In genomic region chrX:12974797-12975669, GRCh38 we compare ENCODE assay signal across 1 cellular context.
TF ChIP-seq lines count a peak whose summit lies in the region.

TSS of gene TMSB4X (plus strand) at chrX:12975110.

TF ChIP-seq in K562, 482 proteins besides CTCF, POLR2A, EP300 and RAD21 (continued from another document and continues in another):
- no peak for TF ChIP-seq REST (CRISPR knock-in tag; IDR thresholded peaks at IDR 0.05; ENCODE audit: low read depth)
- no peak for TF ChIP-seq DDX20 (tag; IDR thresholded peaks at IDR 0.05; ENCODE audit: low read depth)
- TF ChIP-seq ZNF589 (CRISPR knock-in tag; IDR thresholded peaks at IDR 0.05; ENCODE audit: low read depth) = no peak; the same call in 1 of the 2 replicates
- 0 out of 2 replicates have a peak, but pooled peaks have one; percentile 19 for TF ChIP-seq ZBTB1 (CRISPR knock-in tag; IDR thresholded peaks at IDR 0.05; ENCODE audit: borderline replicate concordance, low read depth)
- TF ChIP-seq KAT7 (CRISPR knock-in tag; IDR thresholded peaks at IDR 0.05; ENCODE audit: borderline replicate concordance) = peak; percentile 90; the same call in 1 of the 2 replicates
- no peak for TF ChIP-seq TEAD2 (tag; IDR thresholded peaks at IDR 0.05)
- TF ChIP-seq THRB (CRISPR knock-in tag; conservative IDR thresholded peaks at IDR 0.05) = no peak
- TF ChIP-seq TCF15 (CRISPR knock-in tag; IDR thresholded peaks at IDR 0.05) = no peak
- TF ChIP-seq HCFC1 (IDR thresholded peaks at IDR 0.05; ENCODE audit: low read depth, low read length) = no peak
- 0 out of 2 replicates have a peak, but pooled peaks have one; percentile 38 for TF ChIP-seq RBM15 (IDR thresholded peaks at IDR 0.05; ENCODE audit: insufficient read depth, low read length)
- no peak for TF ChIP-seq PTTG1 (tag; IDR thresholded peaks at IDR 0.05; ENCODE audit: low read depth)
- TF ChIP-seq PKNOX1 (IDR thresholded peaks at IDR 0.05) = no peak
- peak; percentile 92; the same call in 1 of the 2 replicates for TF ChIP-seq POLR2AphosphoS2 (IDR thresholded peaks at IDR 0.05; ENCODE audit: low read length)
- TF ChIP-seq TCF3 (CRISPR knock-in tag; IDR thresholded peaks at IDR 0.05) = no peak
- no peak for TF ChIP-seq CBX2 (IDR thresholded peaks at IDR 0.05; ENCODE audit: insufficient read depth, low read length, poor library complexity, severe bottlenecking)
- TF ChIP-seq ZNF184 (CRISPR knock-in tag; IDR thresholded peaks at IDR 0.05) = no peak
- peak; percentile 79 for TF ChIP-seq TAF1 (IDR thresholded peaks at IDR 0.05; ENCODE audit: control insufficient read depth, extremely low read depth, insufficient read depth, low read length, severe bottlenecking)
- TF ChIP-seq SMAD1 (IDR thresholded peaks at IDR 0.05; ENCODE audit: low read depth, low read length, partially characterized antibody) = peak; percentile 92
- no peak for TF ChIP-seq ZNF449 (CRISPR knock-in tag; IDR thresholded peaks at IDR 0.05)
- TF ChIP-seq MECOM (CRISPR knock-in tag; IDR thresholded peaks at IDR 0.05) = no peak
- TF ChIP-seq HES1 (IDR thresholded peaks at IDR 0.05; ENCODE audit: low read depth) = no peak
- TF ChIP-seq RREB1 (CRISPR knock-in tag; IDR thresholded peaks at IDR 0.05) = no peak
- TF ChIP-seq MAZ (CRISPR knock-in tag; conservative IDR thresholded peaks at IDR 0.05 in 1 of 2, IDR thresholded peaks at IDR 0.05 in 1 of 2) = peak; percentile 52 to 61; a peak in 3 of 4 replicates
- TF ChIP-seq THAP7 (CRISPR knock-in tag; IDR thresholded peaks at IDR 0.05) = no peak
- TF ChIP-seq E2F8 (IDR thresholded peaks at IDR 0.05; ENCODE audit: low read depth, partially characterized antibody) = no peak
- TF ChIP-seq PHF20 (IDR thresholded peaks at IDR 0.05; ENCODE audit: partially characterized antibody) = no peak
- TF ChIP-seq NONO (IDR thresholded peaks at IDR 0.05; ENCODE audit: low read depth in 2 of 2, low read length in 1 of 2) = peak in 1 of 2 experiments; percentile 93; a peak in 2 of 4 replicates
- TF ChIP-seq ELK1 (CRISPR knock-in tag; IDR thresholded peaks at IDR 0.05) = no peak
- 0 out of 2 replicates have a peak, but pooled peaks have one; percentile 31 for TF ChIP-seq RB1 (IDR thresholded peaks at IDR 0.05; ENCODE audit: low read depth)
- peak; percentile 92 for TF ChIP-seq ATF3 (IDR thresholded peaks at IDR 0.05)
- TF ChIP-seq ATF3 (CRISPR knock-in tag; conservative IDR thresholded peaks at IDR 0.05) = peak; percentile 47; the same call in 1 of the 2 replicates
